1 cellular context compared by ENCODE assay signal in genomic region chr1:165910764-165911421, GRCh38.
A peak's percentile ranks its signal among the peaks of the same experiment; 100 is the strongest.
TF ChIP-seq lines count a peak whose summit lies in the region.

No MANE protein-coding gene starts in this region.

TF ChIP-seq in HepG2, 621 proteins besides CTCF, POLR2A, EP300 and RAD21 (continued from another document and continues in another):
- TF ChIP-seq, protein P1, sequence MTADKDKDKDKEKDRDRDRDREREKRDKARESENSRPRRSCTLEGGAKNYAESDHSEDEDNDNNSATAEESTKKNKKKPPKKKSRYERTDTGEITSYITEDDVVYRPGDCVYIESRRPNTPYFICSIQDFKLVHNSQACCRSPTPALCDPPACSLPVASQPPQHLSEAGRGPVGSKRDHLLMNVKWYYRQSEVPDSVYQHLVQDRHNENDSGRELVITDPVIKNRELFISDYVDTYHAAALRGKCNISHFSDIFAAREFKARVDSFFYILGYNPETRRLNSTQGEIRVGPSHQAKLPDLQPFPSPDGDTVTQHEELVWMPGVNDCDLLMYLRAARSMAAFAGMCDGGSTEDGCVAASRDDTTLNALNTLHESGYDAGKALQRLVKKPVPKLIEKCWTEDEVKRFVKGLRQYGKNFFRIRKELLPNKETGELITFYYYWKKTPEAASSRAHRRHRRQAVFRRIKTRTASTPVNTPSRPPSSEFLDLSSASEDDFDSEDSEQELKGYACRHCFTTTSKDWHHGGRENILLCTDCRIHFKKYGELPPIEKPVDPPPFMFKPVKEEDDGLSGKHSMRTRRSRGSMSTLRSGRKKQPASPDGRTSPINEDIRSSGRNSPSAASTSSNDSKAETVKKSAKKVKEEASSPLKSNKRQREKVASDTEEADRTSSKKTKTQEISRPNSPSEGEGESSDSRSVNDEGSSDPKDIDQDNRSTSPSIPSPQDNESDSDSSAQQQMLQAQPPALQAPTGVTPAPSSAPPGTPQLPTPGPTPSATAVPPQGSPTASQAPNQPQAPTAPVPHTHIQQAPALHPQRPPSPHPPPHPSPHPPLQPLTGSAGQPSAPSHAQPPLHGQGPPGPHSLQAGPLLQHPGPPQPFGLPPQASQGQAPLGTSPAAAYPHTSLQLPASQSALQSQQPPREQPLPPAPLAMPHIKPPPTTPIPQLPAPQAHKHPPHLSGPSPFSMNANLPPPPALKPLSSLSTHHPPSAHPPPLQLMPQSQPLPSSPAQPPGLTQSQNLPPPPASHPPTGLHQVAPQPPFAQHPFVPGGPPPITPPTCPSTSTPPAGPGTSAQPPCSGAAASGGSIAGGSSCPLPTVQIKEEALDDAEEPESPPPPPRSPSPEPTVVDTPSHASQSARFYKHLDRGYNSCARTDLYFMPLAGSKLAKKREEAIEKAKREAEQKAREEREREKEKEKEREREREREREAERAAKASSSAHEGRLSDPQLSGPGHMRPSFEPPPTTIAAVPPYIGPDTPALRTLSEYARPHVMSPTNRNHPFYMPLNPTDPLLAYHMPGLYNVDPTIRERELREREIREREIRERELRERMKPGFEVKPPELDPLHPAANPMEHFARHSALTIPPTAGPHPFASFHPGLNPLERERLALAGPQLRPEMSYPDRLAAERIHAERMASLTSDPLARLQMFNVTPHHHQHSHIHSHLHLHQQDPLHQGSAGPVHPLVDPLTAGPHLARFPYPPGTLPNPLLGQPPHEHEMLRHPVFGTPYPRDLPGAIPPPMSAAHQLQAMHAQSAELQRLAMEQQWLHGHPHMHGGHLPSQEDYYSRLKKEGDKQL (CRISPR knock-in tag; IDR thresholded peaks at IDR 0.05; ENCODE audit: low read depth): no peak; the same call in 1 of the 2 replicates
- TF ChIP-seq NR3C1 (CRISPR knock-in tag; IDR thresholded peaks at IDR 0.05): no peak
- peak; percentile 65; the same call in 1 of the 2 replicates for TF ChIP-seq ZNF280B (CRISPR knock-in tag; IDR thresholded peaks at IDR 0.05; ENCODE audit: borderline replicate concordance)
- TF ChIP-seq ZNF264 (CRISPR knock-in tag; IDR thresholded peaks at IDR 0.05): peak; percentile 78
- TF ChIP-seq SNAI1 (CRISPR knock-in tag; IDR thresholded peaks at IDR 0.05; ENCODE audit: borderline replicate concordance): no peak
- TF ChIP-seq ERF (CRISPR knock-in tag; IDR thresholded peaks at IDR 0.05): peak; percentile 82
- no peak for TF ChIP-seq ZNF431 (CRISPR knock-in tag; IDR thresholded peaks at IDR 0.05; ENCODE audit: borderline replicate concordance, low read depth)
- TF ChIP-seq ZNF235 (CRISPR knock-in tag; IDR thresholded peaks at IDR 0.05; ENCODE audit: borderline replicate concordance): no peak
- TF ChIP-seq, protein P2, sequence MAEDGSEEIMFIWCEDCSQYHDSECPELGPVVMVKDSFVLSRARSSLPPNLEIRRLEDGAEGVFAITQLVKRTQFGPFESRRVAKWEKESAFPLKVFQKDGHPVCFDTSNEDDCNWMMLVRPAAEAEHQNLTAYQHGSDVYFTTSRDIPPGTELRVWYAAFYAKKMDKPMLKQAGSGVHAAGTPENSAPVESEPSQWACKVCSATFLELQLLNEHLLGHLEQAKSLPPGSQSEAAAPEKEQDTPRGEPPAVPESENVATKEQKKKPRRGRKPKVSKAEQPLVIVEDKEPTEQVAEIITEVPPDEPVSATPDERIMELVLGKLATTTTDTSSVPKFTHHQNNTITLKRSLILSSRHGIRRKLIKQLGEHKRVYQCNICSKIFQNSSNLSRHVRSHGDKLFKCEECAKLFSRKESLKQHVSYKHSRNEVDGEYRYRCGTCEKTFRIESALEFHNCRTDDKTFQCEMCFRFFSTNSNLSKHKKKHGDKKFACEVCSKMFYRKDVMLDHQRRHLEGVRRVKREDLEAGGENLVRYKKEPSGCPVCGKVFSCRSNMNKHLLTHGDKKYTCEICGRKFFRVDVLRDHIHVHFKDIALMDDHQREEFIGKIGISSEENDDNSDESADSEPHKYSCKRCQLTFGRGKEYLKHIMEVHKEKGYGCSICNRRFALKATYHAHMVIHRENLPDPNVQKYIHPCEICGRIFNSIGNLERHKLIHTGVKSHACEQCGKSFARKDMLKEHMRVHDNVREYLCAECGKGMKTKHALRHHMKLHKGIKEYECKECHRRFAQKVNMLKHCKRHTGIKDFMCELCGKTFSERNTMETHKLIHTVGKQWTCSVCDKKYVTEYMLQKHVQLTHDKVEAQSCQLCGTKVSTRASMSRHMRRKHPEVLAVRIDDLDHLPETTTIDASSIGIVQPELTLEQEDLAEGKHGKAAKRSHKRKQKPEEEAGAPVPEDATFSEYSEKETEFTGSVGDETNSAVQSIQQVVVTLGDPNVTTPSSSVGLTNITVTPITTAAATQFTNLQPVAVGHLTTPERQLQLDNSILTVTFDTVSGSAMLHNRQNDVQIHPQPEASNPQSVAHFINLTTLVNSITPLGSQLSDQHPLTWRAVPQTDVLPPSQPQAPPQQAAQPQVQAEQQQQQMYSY (CRISPR knock-in tag; IDR thresholded peaks at IDR 0.05): peak; percentile 87
- no peak for TF ChIP-seq NFE2L2 (IDR thresholded peaks at IDR 0.05; ENCODE audit: low read length)
- TF ChIP-seq, protein P3, sequence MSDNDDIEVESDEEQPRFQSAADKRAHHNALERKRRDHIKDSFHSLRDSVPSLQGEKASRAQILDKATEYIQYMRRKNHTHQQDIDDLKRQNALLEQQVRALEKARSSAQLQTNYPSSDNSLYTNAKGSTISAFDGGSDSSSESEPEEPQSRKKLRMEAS (IDR thresholded peaks at IDR 0.05): peak; percentile 59
- TF ChIP-seq SMARCE1 (IDR thresholded peaks at IDR 0.05; ENCODE audit: borderline replicate concordance): no peak
- no peak for TF ChIP-seq ZNF552 (CRISPR knock-in tag; IDR thresholded peaks at IDR 0.05; ENCODE audit: borderline replicate concordance)
- TF ChIP-seq SIX1 (CRISPR knock-in tag; IDR thresholded peaks at IDR 0.05; ENCODE audit: borderline replicate concordance): no peak; the same call in 1 of the 2 replicates
- TF ChIP-seq ZBTB7A (CRISPR knock-in tag; IDR thresholded peaks at IDR 0.05): peak; percentile 33; the same call in 1 of the 2 replicates
- no peak for TF ChIP-seq ZBTB49 (CRISPR knock-in tag; IDR thresholded peaks at IDR 0.05; ENCODE audit: borderline replicate concordance)
- TF ChIP-seq MTF2 (CRISPR knock-in tag; IDR thresholded peaks at IDR 0.05; ENCODE audit: borderline replicate concordance): no peak
- no peak for TF ChIP-seq ZBTB38 (CRISPR knock-in tag; IDR thresholded peaks at IDR 0.05)
- peak; percentile 33; the same call in 1 of the 2 replicates for TF ChIP-seq TBX3 (IDR thresholded peaks at IDR 0.05; ENCODE audit: borderline replicate concordance)
- TF ChIP-seq FOXA1 (IDR thresholded peaks at IDR 0.05): no peak
- TF ChIP-seq FOXA1 (CRISPR knock-in tag; IDR thresholded peaks at IDR 0.05): peak; percentile 91
- no peak for TF ChIP-seq NCOA5 (CRISPR knock-in tag; IDR thresholded peaks at IDR 0.05)
- 0 out of 2 replicates have a peak, but pooled peaks have one; percentile 44 for TF ChIP-seq PHF20 (CRISPR knock-in tag; IDR thresholded peaks at IDR 0.05)
- TF ChIP-seq ZNF713 (CRISPR knock-in tag; IDR thresholded peaks at IDR 0.05): no peak
- 0 out of 2 replicates have a peak, but pooled peaks have one; percentile 8 for TF ChIP-seq ONECUT2 (CRISPR knock-in tag; IDR thresholded peaks at IDR 0.05)
- TF ChIP-seq SOX5 (CRISPR knock-in tag; IDR thresholded peaks at IDR 0.05; ENCODE audit: borderline replicate concordance): 0 out of 2 replicates have a peak, but pooled peaks have one; percentile 61
- TF ChIP-seq ZSCAN25 (CRISPR knock-in tag; IDR thresholded peaks at IDR 0.05): no peak
- TF ChIP-seq ZNF770 (CRISPR knock-in tag; IDR thresholded peaks at IDR 0.05): no peak
- TF ChIP-seq E2F5 (CRISPR knock-in tag; conservative IDR thresholded peaks at IDR 0.05): no peak
- TF ChIP-seq ZNF549 (CRISPR knock-in tag; IDR thresholded peaks at IDR 0.05): no peak
- TF ChIP-seq ZBTB8A (CRISPR knock-in tag; IDR thresholded peaks at IDR 0.05; ENCODE audit: borderline replicate concordance, low read depth): no peak
- peak; percentile 75; the same call in 1 of the 2 replicates for TF ChIP-seq ARID4A (CRISPR knock-in tag; IDR thresholded peaks at IDR 0.05; ENCODE audit: borderline replicate concordance)
- TF ChIP-seq PAF1 (CRISPR knock-in tag; IDR thresholded peaks at IDR 0.05): no peak
- TF ChIP-seq ZNF883 (CRISPR knock-in tag; IDR thresholded peaks at IDR 0.05; ENCODE audit: not compliant biosample characterization): peak; percentile 48
- TF ChIP-seq, protein P4, sequence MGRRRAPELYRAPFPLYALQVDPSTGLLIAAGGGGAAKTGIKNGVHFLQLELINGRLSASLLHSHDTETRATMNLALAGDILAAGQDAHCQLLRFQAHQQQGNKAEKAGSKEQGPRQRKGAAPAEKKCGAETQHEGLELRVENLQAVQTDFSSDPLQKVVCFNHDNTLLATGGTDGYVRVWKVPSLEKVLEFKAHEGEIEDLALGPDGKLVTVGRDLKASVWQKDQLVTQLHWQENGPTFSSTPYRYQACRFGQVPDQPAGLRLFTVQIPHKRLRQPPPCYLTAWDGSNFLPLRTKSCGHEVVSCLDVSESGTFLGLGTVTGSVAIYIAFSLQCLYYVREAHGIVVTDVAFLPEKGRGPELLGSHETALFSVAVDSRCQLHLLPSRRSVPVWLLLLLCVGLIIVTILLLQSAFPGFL (CRISPR knock-in tag; IDR thresholded peaks at IDR 0.05): no peak
- TF ChIP-seq KAT7 (CRISPR knock-in tag; IDR thresholded peaks at IDR 0.05; ENCODE audit: borderline replicate concordance): peak; percentile 42; the same call in 1 of the 2 replicates
